ENCODE assay signal across 24 cellular contexts in the genomic region with DNA sequence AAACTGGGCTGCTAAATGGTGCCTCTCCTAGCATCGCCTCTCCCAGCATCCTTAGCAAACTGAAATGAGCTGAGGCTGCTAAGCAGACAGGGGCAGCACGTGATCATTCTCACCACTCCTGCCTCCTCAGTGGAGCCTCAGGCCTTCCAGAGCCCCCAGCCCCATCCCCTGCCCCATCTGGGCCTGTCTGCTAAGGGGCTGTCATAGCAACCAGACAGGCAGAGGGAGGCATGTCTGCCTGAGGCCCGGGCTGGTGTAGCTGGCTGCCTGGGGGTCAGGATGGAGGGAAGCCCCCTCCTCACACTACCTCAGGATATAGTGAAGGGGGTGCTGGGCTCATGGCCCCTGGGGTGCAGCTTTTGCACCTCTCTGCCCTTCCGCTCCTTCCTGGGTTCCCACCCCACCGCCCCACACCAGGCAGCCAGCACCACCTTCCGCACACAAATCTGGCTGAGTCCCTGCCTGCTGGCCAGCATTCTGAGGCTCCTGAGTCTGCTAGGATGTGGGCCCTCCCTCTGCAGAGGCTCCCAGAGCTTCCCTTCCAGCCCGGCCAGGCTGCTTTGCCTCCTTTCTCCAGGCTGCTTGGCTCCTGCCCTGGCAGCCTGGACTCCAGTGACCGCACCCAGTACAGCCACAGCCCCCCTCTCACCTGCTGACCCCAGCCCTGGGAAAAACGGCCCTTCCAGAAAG.
"Had no signal": no experiment of that assay in that cellular context is flagged by ENCODE, and none has a peak within 500 bp of the region (broad histone marks: within the 10 kb centered on the region; RNA-seq: fewer than 3 reads in every experiment).

No MANE protein-coding gene starts in this region.

- H3K27me3 ChIP-seq: left lung, vagina had no signal

- H3K4me1 ChIP-seq: vagina had no signal

- H3K27ac Mint-ChIP-seq: activated B cell treated with CpG ODN at 0.5 μM for 24 hours; activated CD4-positive, alpha-beta memory T cell treated with anti-CD3 and anti-CD28 coated beads, Interleukin-2, amount 10 ng/mL, durations not matched to agents 7 days and 5 days; activated CD8-positive, alpha-beta memory T cell treated with anti-CD3 and anti-CD28 coated beads, Interleukin-2, amount 10 ng/mL, durations not matched to agents 7 days and 5 days; activated naive CD8-positive, alpha-beta T cell treated with anti-CD3 and anti-CD28 coated beads for 36 hours; activated T-helper 17 cell treated with anti-CD3 and anti-CD28 coated beads, Interleukin-2, amount 50 U/mL, for 72 hours; memory B cell; T-cell had no signal

- DNase-seq: activated B cell treated with CpG ODN at 0.5 μM for 24 hours; activated CD4-positive, alpha-beta memory T cell treated with anti-CD3 and anti-CD28 coated beads, Interleukin-2, amount 10 ng/mL, durations not matched to agents 7 days and 5 days; activated CD4-positive, alpha-beta T cell treated with anti-CD3 and anti-CD28 coated beads for 48 hours; activated CD8-positive, alpha-beta memory T cell treated with anti-CD3 and anti-CD28 coated beads, Interleukin-2, amount 10 ng/mL, durations not matched to agents 7 days and 5 days; activated naive CD4-positive, alpha-beta T cell; activated naive CD8-positive, alpha-beta T cell treated with anti-CD3 and anti-CD28 coated beads for 36 hours; amniotic stem cell; caudate nucleus; head of caudate nucleus; left lung; naive thymus-derived CD8-positive, alpha-beta T cell; occipital lobe; stimulated activated CD4-positive, alpha-beta T cell treated with anti-CD3 and anti-CD28 coated beads, Interleukin-2, amount 100 ng/mL, for 24 hours; stimulated activated naive CD8-positive, alpha-beta T cell treated with anti-CD3 and anti-CD28 coated beads, Interleukin-15, Interleukin-2, amounts not matched to agents 100 U/mL and 50 U/mL, for 24 hours; substantia nigra; T-cell; T-helper 9 cell had no signal

- ATAC-seq: activated CD8-positive, alpha-beta memory T cell treated with anti-CD3 and anti-CD28 coated beads, Interleukin-2, amount 10 ng/mL, durations not matched to agents 7 days and 5 days; activated T-helper 17 cell treated with anti-CD3 and anti-CD28 coated beads, Interleukin-2, amount 50 U/mL, for 72 hours; left lung; naive thymus-derived CD8-positive, alpha-beta T cell; stimulated activated naive CD8-positive, alpha-beta T cell treated with anti-CD3 and anti-CD28 coated beads, Interleukin-15, Interleukin-2, amounts not matched to agents 100 U/mL and 50 U/mL, for 24 hours; T-cell had no signal

- FAIRE-seq: colon, frontal cortex had no signal

- H3K9me3 Mint-ChIP-seq: activated B cell treated with CpG ODN at 0.5 μM for 24 hours; activated CD4-positive, alpha-beta memory T cell treated with anti-CD3 and anti-CD28 coated beads, Interleukin-2, amount 10 ng/mL, durations not matched to agents 7 days and 5 days; activated naive CD8-positive, alpha-beta T cell treated with anti-CD3 and anti-CD28 coated beads for 36 hours; activated T-helper 17 cell treated with anti-CD3 and anti-CD28 coated beads, Interleukin-2, amount 50 U/mL, for 72 hours; memory B cell; naive thymus-derived CD8-positive, alpha-beta T cell; T-cell had no signal

- H3K36me3 Mint-ChIP-seq: activated CD8-positive, alpha-beta memory T cell treated with anti-CD3 and anti-CD28 coated beads, Interleukin-2, amount 10 ng/mL, durations not matched to agents 7 days and 5 days; activated naive CD8-positive, alpha-beta T cell treated with anti-CD3 and anti-CD28 coated beads for 36 hours; memory B cell; naive thymus-derived CD8-positive, alpha-beta T cell; T-cell had no signal

- H3K4me3 Mint-ChIP-seq: activated B cell treated with CpG ODN at 0.5 μM for 24 hours; activated CD4-positive, alpha-beta memory T cell treated with anti-CD3 and anti-CD28 coated beads, Interleukin-2, amount 10 ng/mL, durations not matched to agents 7 days and 5 days; activated CD8-positive, alpha-beta memory T cell treated with anti-CD3 and anti-CD28 coated beads, Interleukin-2, amount 10 ng/mL, durations not matched to agents 7 days and 5 days; activated naive CD8-positive, alpha-beta T cell treated with anti-CD3 and anti-CD28 coated beads for 36 hours; activated T-helper 17 cell treated with anti-CD3 and anti-CD28 coated beads, Interleukin-2, amount 50 U/mL, for 72 hours; memory B cell; naive thymus-derived CD8-positive, alpha-beta T cell; T-cell had no signal

- H3K27ac ChIP-seq: left lung, right atrium auricular region, vagina had no signal

- H3K4me3 ChIP-seq: left lung, right atrium auricular region, tibial nerve, vagina had no signal

- H3K36me3 ChIP-seq: left lung, right atrium auricular region, tibial nerve, vagina had no signal

- H3K9me3 ChIP-seq: left lung, right atrium auricular region, tibial nerve, vagina had no signal
